In the genomic region with DNA sequence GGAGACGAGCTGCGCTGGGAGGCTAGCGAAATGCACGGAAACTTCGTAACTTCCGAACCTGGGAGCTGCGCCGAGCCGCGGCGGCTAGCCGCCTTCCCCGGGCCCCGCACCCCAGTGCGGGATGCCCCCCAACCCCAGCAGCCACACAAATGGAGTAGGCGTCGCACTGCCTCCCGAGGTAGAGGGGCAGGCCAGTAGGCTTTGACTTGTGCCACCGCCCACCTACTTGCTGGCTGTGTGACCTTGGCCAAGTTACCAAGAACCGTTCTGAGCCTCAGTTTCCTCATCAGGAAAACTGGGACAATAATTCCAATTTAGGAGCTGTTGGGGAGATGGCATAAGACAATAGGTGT, we compare ENCODE assay signal across 8 cellular contexts. TPM values are rescaled to one million over a fixed set of nuclear protein-coding genes. Genes with fewer than 3 reads are reported as not detected.
A peak's percentile ranks its signal among the peaks of the same experiment; 100 is the strongest.
DNase-seq lines count a peak whose midpoint lies in the region; ATAC-seq and TF ChIP-seq lines count a peak whose summit lies in the region.

No MANE protein-coding gene starts in this region.

- H3K9me3 Mint-ChIP-seq in activated B cell treated with CpG ODN at 0.5 μM for 24 hours = no peaks in the 10 kb centered on the region

- H3K27me3 Mint-ChIP-seq in activated B cell treated with CpG ODN at 0.5 μM for 24 hours = no peaks in the 10 kb centered on the region

- H3K9me3 ChIP-seq in HAP-1 (no peaks in the 10 kb centered on the region), smooth muscle cell (replicated peaks; ENCODE audit: low read depth) (no peaks in the 10 kb centered on the region)

- DNase-seq in HAP-1 (ENCODE audit: low spot score in 2 of 2) (no peak), activated B cell treated with CpG ODN at 0.5 μM for 24 hours (no peak), smooth muscle cell (lab: John Stamatoyannopoulos, UW; ENCODE audit: unreplicated experiment) (no peak), GM13976 (ENCODE audit: low spot score) (no peak), COLO829 (ENCODE audit: low spot score) (no peak), DMS153 treated with DMSO at 0.1 percent for 48 hours (lab: John Stamatoyannopoulos, UW; ENCODE audit: unreplicated experiment) (no peak)
- no peak for DNase-seq in stimulated activated CD4-positive, alpha-beta T cell treated with anti-CD3 and anti-CD28 coated beads, Interleukin-1b, Interleukin-23, amount 100 ng/mL, for 48 hours

- H3K36me3 ChIP-seq in HAP-1 (replicated peaks) (no peaks in the 10 kb centered on the region), smooth muscle cell (ENCODE audit: low read depth) (no peaks in the 10 kb centered on the region)

- H3K4me1 Mint-ChIP-seq in activated B cell treated with CpG ODN at 0.5 μM for 24 hours = peaks cover 46% of the 10 kb centered on the region

- H4K20me1 ChIP-seq in smooth muscle cell (ENCODE audit: low read depth) = peaks cover 12% of the 10 kb centered on the region

- H3K27me3 ChIP-seq in HAP-1 (ENCODE audit: low read depth) = no peaks in the 10 kb centered on the region
- H3K27me3 ChIP-seq in smooth muscle cell (ENCODE audit: low read depth) = peaks cover 28% of the 10 kb centered on the region

- intact Hi-C loops in activated B cell treated with CpG ODN at 0.5 μM for 24 hours (cut with micrococcal nuclease) = loop anchor here (1.0 to 5.0 kb wide), 7 partner anchors 33 to 364 kb away; partner anchors contain the start of gene RC3H2

- POLR2A ChIA-PET in activated B cell treated with CpG ODN at 0.5 μM for 24 hours (lab: Charles Lee) = interaction anchor here (0.5 to 2.0 kb wide), 22 partner anchors 9 to 996 kb away, joined by 3 to 31 read pairs (median 4); no protein-coding TSS in a partner anchor

- H3K4me3 ChIP-seq in HAP-1 = peak overlapping the region; percentile 58
- peak overlapping the region; percentile 59 for H3K4me3 ChIP-seq in iPS-11a (ENCODE audit: low read depth, low read length)
- H3K4me3 ChIP-seq in smooth muscle cell = peak overlapping the region; percentile 83

- H3K4me1 ChIP-seq in HAP-1 (peaks cover 16% of the 10 kb centered on the region), smooth muscle cell (ENCODE audit: low read depth) (peaks cover 12% of the 10 kb centered on the region)

- peak overlapping the region; percentile 95 for H3K4me2 ChIP-seq in smooth muscle cell

- H3K4me3 Mint-ChIP-seq in activated B cell treated with CpG ODN at 0.5 μM for 24 hours = peak overlapping the region; percentile 73

- CTCF ChIA-PET in activated B cell treated with CpG ODN at 0.5 μM for 24 hours (lab: Charles Lee) = interaction anchor here (0.8 to 1.7 kb wide), 5 partner anchors 65 to 177 kb away, joined by 3 to 5 read pairs (median 3); no protein-coding TSS in a partner anchor

- in situ Hi-C loops in HAP-1 (cut with MboI; ENCODE audit: low sequenced_read_pairs) = no loop called here
- in situ Hi-C loops in GM13976 (cut with MboI; ENCODE audit: low sequenced_read_pairs, unreplicated experiment) = no loop called here

- H3F3A ChIP-seq in smooth muscle cell (ENCODE audit: low read depth) = no peaks in the 10 kb centered on the region

- no peaks in the 10 kb centered on the region for H3K36me3 Mint-ChIP-seq in activated B cell treated with CpG ODN at 0.5 μM for 24 hours (ENCODE audit: low read depth)

- 1% methylated on average over 12 of the region's 20 CpGs for WGBS in smooth muscle cell (ENCODE audit: low lambda C conversion rate)

- ATAC-seq in activated B cell treated with CpG ODN at 0.5 μM for 24 hours (ENCODE audit: low read depth) = no peak

- H3K9ac ChIP-seq in smooth muscle cell (ENCODE audit: low read depth) = no peak overlapping the region

- H2AFZ ChIP-seq in smooth muscle cell (ENCODE audit: low read depth) = peak overlapping the region; percentile 89

- TF ChIP-seq CTCF in activated B cell treated with CpG ODN at 0.5 μM for 24 hours (IDR thresholded peaks at IDR 0.05) (no peak), smooth muscle cell (IDR thresholded peaks at IDR 0.05; ENCODE audit: borderline replicate concordance, insufficient read depth, poor library complexity, severe bottlenecking) (no peak), GM13976 (IDR thresholded peaks at IDR 0.05; ENCODE audit: borderline replicate concordance, control extremely low read depth, extremely low read depth, insufficient read depth, missing control alignments) (no peak)

- H3K27ac ChIP-seq in smooth muscle cell (ENCODE audit: low read depth) = no peak overlapping the region

- H3K79me2 ChIP-seq in smooth muscle cell (ENCODE audit: low read depth) = no peaks in the 10 kb centered on the region

- peak overlapping the region; percentile 78 for H3K27ac Mint-ChIP-seq in activated B cell treated with CpG ODN at 0.5 μM for 24 hours

RNA-seq across cellular contexts. Expression of gene STRBP, which starts 0.5 kb away (rescaled TPM):
- total RNA-seq in activated B cell treated with CpG ODN at 0.5 μM for 24 hours (124 and 127 TPM in 2 replicates), smooth muscle cell (7.8 and 11.9 TPM in 2 replicates)
- 6.6 and 7.6 TPM in 2 replicates for polyA plus RNA-seq in smooth muscle cell
